Comparison of ENCODE assay signal across 15 cellular contexts in the genomic region with DNA sequence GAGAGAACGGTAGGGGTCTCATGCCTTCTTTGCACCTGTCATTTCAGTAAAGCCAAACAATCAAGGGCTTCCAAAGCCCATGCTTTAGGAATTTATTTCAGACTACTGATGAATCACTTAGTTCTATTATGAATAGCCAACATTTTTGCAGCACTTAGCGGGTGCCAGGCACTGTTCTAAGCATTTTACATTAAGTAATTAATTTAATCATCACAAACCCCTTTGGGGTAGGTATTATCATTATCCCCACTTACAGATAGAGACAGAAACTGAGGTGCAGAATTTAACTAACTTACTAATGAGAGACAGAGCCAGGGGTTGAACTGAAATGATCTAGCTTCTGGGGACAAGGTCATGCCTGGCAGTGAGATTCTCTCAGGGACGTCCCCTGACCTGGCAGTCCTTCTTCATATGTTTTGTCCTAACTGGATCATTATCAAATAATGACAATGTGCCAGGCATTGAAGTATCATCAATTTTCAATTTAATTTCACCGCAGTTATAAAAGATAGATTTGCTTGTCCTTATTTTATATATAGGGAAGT. TPM values are rescaled to one million over a fixed set of nuclear protein-coding genes. Genes with fewer than 3 reads are reported as not detected.
DNase-seq lines count a peak whose midpoint lies in the region; ATAC-seq, FAIRE-seq and TF ChIP-seq lines count a peak whose summit lies in the region.
"Had no signal": no experiment of that assay in that cellular context is flagged by ENCODE, and none has a peak within 500 bp of the region (broad histone marks: within the 10 kb centered on the region; RNA-seq: fewer than 3 reads in every experiment).

No MANE protein-coding gene starts in this region.

- H3K36me3 ChIP-seq in PC-9 (ENCODE audit: low read depth), result no peaks in the 10 kb centered on the region
- no peaks in the 10 kb centered on the region for H3K36me3 ChIP-seq in rectal smooth muscle tissue (ENCODE audit: control insufficient read depth, insufficient read depth, low read length)
- H3K36me3 ChIP-seq: WERI-Rb-1 had no signal

- WGBS in A549 (ENCODE audit: missing lambda C conversion rate), result 89% methylated on average over 4 of the region's 4 CpGs

- BruUV-seq in PC-9 (replicated peaks; lab: Mats Ljungman, UMichigan), result no TSS peak

- no peak for TF ChIP-seq RAD21 in A549 (conservative IDR thresholded peaks at IDR 0.05 in 1 of 2, IDR thresholded peaks at IDR 0.05 in 1 of 2)

- H3K27me3 Mint-ChIP-seq in activated T-cell treated with anti-CD3 and anti-CD28 coated beads, Interleukin-2, amount 50 U/mL, for 24 hours, result peaks cover 7% of the 10 kb centered on the region

- DNase-seq in A549 (ENCODE audit: low read depth in 1 of 2, low spot score in 1 of 2), result no peak
- DNase-seq in PC-9, result no peak
- DNase-seq in dermis blood vessel endothelial cell, result peak; percentile 48
- DNase-seq in NCI-H345 (lab: John Stamatoyannopoulos, UW), result no peak
- no peak for DNase-seq in activated T-cell treated with anti-CD3 and anti-CD28 coated beads, Interleukin-2, amount 50 U/mL, for 24 hours
- DNase-seq in NCI-H2107 treated with DMSO at 0.1 percent for 48 hours (lab: John Stamatoyannopoulos, UW; ENCODE audit: unreplicated experiment), result no peak
- no peak for DNase-seq in NCI-H82 (lab: John Stamatoyannopoulos, UW)
- DNase-seq: activated naive CD4-positive, alpha-beta T cell treated with anti-CD3 and anti-CD28 coated beads, Interleukin-2, amount 10 ng/mL, durations not matched to agents 7 days and 5 days; cerebellar nuclear complex; naive thymus-derived CD4-positive, alpha-beta T cell; NCI-H1930; NCI-H748 treated with DMSO at 0.1 percent for 48 hours; WERI-Rb-1 had no signal

- H3K27me3 ChIP-seq in PC-9 (ENCODE audit: insufficient read depth, low read depth), result no peaks in the 10 kb centered on the region
- no peaks in the 10 kb centered on the region for H3K27me3 ChIP-seq in rectal smooth muscle tissue (ENCODE audit: control insufficient read depth, insufficient read depth, low read length)

- no peak for ATAC-seq in A549
- ATAC-seq: naive thymus-derived CD4-positive, alpha-beta T cell had no signal

- no peak for TF ChIP-seq EP300 in A549 (IDR thresholded peaks at IDR 0.05)

- H3K4me2 ChIP-seq in A549 (peak overlapping the region; percentile 66), PC-9 (peak overlapping the region; percentile 40)

- H3K27ac Mint-ChIP-seq in activated T-cell treated with anti-CD3 and anti-CD28 coated beads, Interleukin-2, amount 50 U/mL, for 24 hours, result no peak overlapping the region
- H3K27ac Mint-ChIP-seq: activated naive CD4-positive, alpha-beta T cell treated with anti-CD3 and anti-CD28 coated beads, Interleukin-2, amount 10 ng/mL, durations not matched to agents 7 days and 5 days had no signal

- no peaks in the 10 kb centered on the region for H3K79me2 ChIP-seq in PC-9 (ENCODE audit: low read depth)

- H3K9me3 ChIP-seq in A549, result no peaks in the 10 kb centered on the region
- H3K9me3 ChIP-seq in PC-9 (ENCODE audit: insufficient read depth, low read depth), result no peaks in the 10 kb centered on the region

- H4K20me1 ChIP-seq in PC-9 (ENCODE audit: insufficient read depth), result no peaks in the 10 kb centered on the region

- H3K9me2 ChIP-seq in PC-9 (ENCODE audit: insufficient read depth), result no peaks in the 10 kb centered on the region

- no peak overlapping the region for H3K4me3 Mint-ChIP-seq in activated T-cell treated with anti-CD3 and anti-CD28 coated beads, Interleukin-2, amount 50 U/mL, for 24 hours
- H3K4me3 Mint-ChIP-seq: activated naive CD4-positive, alpha-beta T cell treated with anti-CD3 and anti-CD28 coated beads, Interleukin-2, amount 10 ng/mL, durations not matched to agents 7 days and 5 days; naive thymus-derived CD4-positive, alpha-beta T cell; type B pancreatic cell had no signal

- CTCF ChIA-PET in A549 (lab: Yijun Ruan, JAX), result interaction anchor here (0.6 to 2.5 kb wide), 4 partner anchors 23 to 499 kb away, joined by 3 to 7 read pairs (median 3); no protein-coding TSS in a partner anchor
- CTCF ChIA-PET in PC-9 (lab: Charles Lee), result no interaction called here

- TF ChIP-seq CTCF in A549 (IDR thresholded peaks at IDR 0.05), result no peak
- 0 out of 2 replicates have a peak, but pooled peaks have one; percentile 5 for TF ChIP-seq CTCF in PC-9 (conservative IDR thresholded peaks at IDR 0.05)

- no peak for TF ChIP-seq POLR2A in A549 (IDR thresholded peaks at IDR 0.05; ENCODE audit: low read length)

- H3K36me3 Mint-ChIP-seq in activated T-cell treated with anti-CD3 and anti-CD28 coated beads, Interleukin-2, amount 50 U/mL, for 24 hours (ENCODE audit: low read depth), result no peaks in the 10 kb centered on the region
- H3K36me3 Mint-ChIP-seq: activated naive CD4-positive, alpha-beta T cell treated with anti-CD3 and anti-CD28 coated beads, Interleukin-2, amount 10 ng/mL, durations not matched to agents 7 days and 5 days; naive thymus-derived CD4-positive, alpha-beta T cell; type B pancreatic cell had no signal

- H3K4me3 ChIP-seq in A549 (no peak overlapping the region), PC-9 (no peak overlapping the region), rectal smooth muscle tissue (ENCODE audit: low read length) (no peak overlapping the region)

- POLR2A ChIA-PET in A549 (lab: Yijun Ruan, JAX) (interaction anchor here (0.6 kb wide), 1 partner anchor 32 kb away, joined by 3 read pairs; the partner anchor contains the start of gene NAV2), PC-9 (lab: Charles Lee; ENCODE audit: unreplicated experiment) (no interaction called here)

- H3K4me1 ChIP-seq in A549, result peaks cover 32% of the 10 kb centered on the region
- peaks cover 35% of the 10 kb centered on the region for H3K4me1 ChIP-seq in PC-9 (replicated peaks; ENCODE audit: insufficient read depth)
- H3K4me1 ChIP-seq in rectal smooth muscle tissue (ENCODE audit: control insufficient read depth, insufficient read depth, low read length), result peaks cover 46% of the 10 kb centered on the region

- no peak overlapping the region for H3K9ac ChIP-seq in rectal smooth muscle tissue (ENCODE audit: low read length)

- peaks cover 6% of the 10 kb centered on the region; the same call in 1 of the 2 replicates for H3F3A ChIP-seq in PC-9 (ENCODE audit: insufficient read depth, low read depth)

- H3K9me3 Mint-ChIP-seq in activated T-cell treated with anti-CD3 and anti-CD28 coated beads, Interleukin-2, amount 50 U/mL, for 24 hours, result no peaks in the 10 kb centered on the region
- H3K9me3 Mint-ChIP-seq: activated naive CD4-positive, alpha-beta T cell treated with anti-CD3 and anti-CD28 coated beads, Interleukin-2, amount 10 ng/mL, durations not matched to agents 7 days and 5 days; naive thymus-derived CD4-positive, alpha-beta T cell; type B pancreatic cell had no signal

- H3K27ac ChIP-seq in A549 (peak overlapping the region; percentile 78 to 88), PC-9 (peak overlapping the region; percentile 74), rectal smooth muscle tissue (ENCODE audit: low read depth, low read length) (peak overlapping the region; percentile 91)
- H3K27ac ChIP-seq: WERI-Rb-1 had no signal

- peaks cover 5% of the 10 kb centered on the region for H3K4me1 Mint-ChIP-seq in activated T-cell treated with anti-CD3 and anti-CD28 coated beads, Interleukin-2, amount 50 U/mL, for 24 hours (ENCODE audit: low read depth)
- H3K4me1 Mint-ChIP-seq: activated naive CD4-positive, alpha-beta T cell treated with anti-CD3 and anti-CD28 coated beads, Interleukin-2, amount 10 ng/mL, durations not matched to agents 7 days and 5 days; naive thymus-derived CD4-positive, alpha-beta T cell had no signal

- no peak overlapping the region for H2AFZ ChIP-seq in PC-9

- intact Hi-C loops in PC-9 (cut with micrococcal nuclease; ENCODE audit: unreplicated experiment), result loop anchor here (5.0 kb wide), 1 partner anchor 34 kb away; no protein-coding TSS in a partner anchor

- no peak for FAIRE-seq in A549 (lab: Jason Lieb, UNC)

TF ChIP-seq in A549, 52 proteins besides CTCF, POLR2A, EP300 and RAD21:
- TF ChIP-seq EHF (CRISPR knock-in tag; IDR thresholded peaks at IDR 0.05) (no peak), MYC (IDR thresholded peaks at IDR 0.05; ENCODE audit: borderline replicate concordance, low read length) (no peak), CHD2 (IDR thresholded peaks at IDR 0.05; ENCODE audit: low read length, partially characterized antibody) (no peak), MAZ (IDR thresholded peaks at IDR 0.05; ENCODE audit: borderline replicate concordance, low read depth, low read length) (no peak), POLR2AphosphoS2 (conservative IDR thresholded peaks at IDR 0.05; ENCODE audit: low read length) (no peak), ZSCAN20 (CRISPR knock-in tag; IDR thresholded peaks at IDR 0.05) (no peak), NFE2L2 (conservative IDR thresholded peaks at IDR 0.05; ENCODE audit: low read length) (no peak)

RNA-seq across cellular contexts. Expression of gene NAV2, which starts 31.7 kb away (rescaled TPM):
- polyA plus RNA-seq in A549 (2011; rRNA removed), result 19.8 and 27.6 TPM in 2 replicates
- 5.7 and 7.0 TPM in 2 replicates for polyA plus RNA-seq in A549 (2012; cell fraction: cytosol; rRNA removed)
- 13.3 and 14.1 TPM in 2 replicates for polyA plus RNA-seq in A549 (2012; cell fraction: nucleus; rRNA removed)
- 4.9 to 6.2 TPM (median 4.9 TPM) in 3 replicates for polyA plus RNA-seq in A549 (2017; fragmentation: RNase III; extraction: RNeasy Plus Mini Kit Qiagen cat#74134 plus additional on column Dnase treatment)
- polyA minus RNA-seq in A549 (2011; rRNA and poly(A)+ RNA removed), result 69.8 and 79.2 TPM in 2 replicates
- 22.9 and 23.3 TPM in 2 replicates for total RNA-seq in PC-9 (2021)
- total RNA-seq in dermis blood vessel endothelial cell, result 6.8 and 10.0 TPM in 2 replicates
- polyA plus RNA-seq: naive thymus-derived CD4-positive, alpha-beta T cell had no signal
